In the genomic region with DNA sequence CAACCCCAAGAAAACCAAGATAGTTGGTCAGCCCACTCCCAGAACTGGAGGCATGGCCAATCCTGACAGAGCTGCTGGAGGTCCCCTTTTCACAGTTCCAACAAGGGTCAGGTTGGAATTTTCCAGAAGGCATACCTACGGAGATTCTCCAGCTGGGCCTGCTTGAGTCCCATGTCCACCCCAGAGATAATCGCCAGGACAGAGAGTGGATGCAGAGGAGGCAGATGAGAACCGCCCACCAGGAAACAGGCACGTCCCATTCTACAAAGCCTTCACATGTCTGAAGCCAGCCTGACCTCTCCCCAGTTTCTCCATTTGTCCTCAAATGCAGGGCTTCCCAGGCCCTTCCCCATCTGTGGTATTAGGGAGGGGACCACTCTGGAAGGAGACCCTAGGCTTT, we compare ENCODE assay signal across 10 cellular contexts. TPM values are rescaled to one million over a fixed set of nuclear protein-coding genes. Genes with fewer than 3 reads are reported as not detected.
A peak's percentile ranks its signal among the peaks of the same experiment; 100 is the strongest.
DNase-seq lines count a peak whose midpoint lies in the region; ATAC-seq, FAIRE-seq and TF ChIP-seq lines count a peak whose summit lies in the region.
"Had no signal": no experiment of that assay in that cellular context is flagged by ENCODE, and none has a peak within 500 bp of the region (broad histone marks: within the 10 kb centered on the region; RNA-seq: fewer than 3 reads in every experiment).

No MANE protein-coding gene starts in this region.

- H3K27me3 Mint-ChIP-seq in CD14-positive monocyte (ENCODE audit: low read depth in 3 of 3): peaks cover 0 to 7% (median 1%) of the 10 kb centered on the region in 3 donors
- no peaks in the 10 kb centered on the region for H3K27me3 Mint-ChIP-seq in natural killer cell (ENCODE audit: low read depth in 2 of 2)

- peak overlapping the region; percentile 91 for H3K27ac ChIP-seq in KOPT-K1 (ENCODE audit: low read depth, low read length, poor library complexity, severe bottlenecking)
- H3K27ac ChIP-seq in K562 (ENCODE audit: extremely low read depth, low read depth, low read length): no peak overlapping the region; the same call in 2 of the 3 replicates
- H3K27ac ChIP-seq: prostate gland had no signal

- H3K79me2 ChIP-seq in K562 (ENCODE audit: control insufficient read depth, insufficient read depth, low read length): no peaks in the 10 kb centered on the region

- intact Hi-C loops in CD14-positive monocyte (cut with micrococcal nuclease): no loop called here
- intact Hi-C loops in K562 (cut with micrococcal nuclease): no loop called here
- intact Hi-C loops in natural killer cell (cut with micrococcal nuclease): loop anchor here (5.0 kb wide), 1 partner anchor 47 kb away; a partner anchor contains a TSS

- no peak for FAIRE-seq in K562 (lab: Jason Lieb, UNC)

- TF ChIP-seq CTCF in CD14-positive monocyte (IDR thresholded peaks at IDR 0.05) (no peak), K562 (IDR thresholded peaks at IDR 0.05 in 2 of 3, conservative IDR thresholded peaks at IDR 0.05 in 1 of 3; ENCODE audit: insufficient read depth in 2 of 3, low read depth in 1 of 3, low read length in 3 of 3) (no peak), natural killer cell (IDR thresholded peaks at IDR 0.05) (no peak)

- H4K20me1 ChIP-seq in K562 (replicated peaks; ENCODE audit: control insufficient read depth, insufficient read depth, low read length): no peaks in the 10 kb centered on the region

- H3K9me3 ChIP-seq in KOPT-K1 (ENCODE audit: insufficient read depth, low read length, poor library complexity, severe bottlenecking): no peaks in the 10 kb centered on the region
- H3K9me3 ChIP-seq in K562 (replicated peaks; ENCODE audit: control insufficient read depth, insufficient read depth, low read depth, low read length): no peaks in the 10 kb centered on the region
- H3K9me3 ChIP-seq: prostate gland had no signal

- CTCF ChIA-PET in K562 (lab: Yijun Ruan, JAX; ENCODE audit: low intra/inter-chr PET ratio): no interaction called here

- peaks cover 0 to 6% of the 10 kb centered on the region in 2 experiments; a peak in 2 of 5 replicates for H3K27me3 ChIP-seq in K562 (ENCODE audit: control insufficient read depth in 2 of 2, insufficient read depth in 2 of 2, low read length in 2 of 2)

- peak overlapping the region; percentile 21 for H3K4me2 ChIP-seq in K562 (ENCODE audit: insufficient read depth, low read length)

- POLR2A ChIA-PET in K562 (lab: Yijun Ruan, JAX): interaction anchor here (0.9 to 1.6 kb wide), 5 partner anchors 9 to 211 kb away, joined by 3 to 8 read pairs (median 4); a partner anchor contains a TSS

- H3K9me1 ChIP-seq in K562 (ENCODE audit: control insufficient read depth, insufficient read depth, low read length): no peaks in the 10 kb centered on the region

- TF ChIP-seq RAD21 in K562 (CRISPR knock-in tag; conservative IDR thresholded peaks at IDR 0.05 in 1 of 2, IDR thresholded peaks at IDR 0.05 in 1 of 2): no peak

- WGBS in K562 (ENCODE audit: insufficient coverage, low coverage, missing lambda C conversion rate): 17% methylated on average over 4 of the region's 4 CpGs

- H3K9ac ChIP-seq in K562 (ENCODE audit: insufficient read depth in 1 of 2, low read depth in 2 of 2, low read length in 2 of 2): peak overlapping the region in 1 of 2 experiments; percentile 70; a peak in 2 of 4 replicates

- peak overlapping the region in 3 of 7 donors; percentile 33 to 75 (median 58) for H3K27ac Mint-ChIP-seq in CD14-positive monocyte
- peak overlapping the region; percentile 92 to 95 for H3K27ac Mint-ChIP-seq in natural killer cell

- no peak for TF ChIP-seq POLR2A in K562 (conservative IDR thresholded peaks at IDR 0.05)

- H3K36me3 Mint-ChIP-seq in CD14-positive monocyte: peaks cover 0 to 4% of the 10 kb centered on the region in 2 donors
- H3K36me3 Mint-ChIP-seq in natural killer cell: no peaks in the 10 kb centered on the region

- no TSS peak for BruUV-seq in K562 (replicated peaks; lab: Mats Ljungman, UMichigan)

- peaks cover 8 to 15% of the 10 kb centered on the region in 2 experiments; a peak in 4 of 5 replicates for H3K4me1 ChIP-seq in K562 (replicated peaks in 1 of 2; ENCODE audit: control insufficient read depth in 2 of 2, insufficient read depth in 2 of 2, low read length in 2 of 2)

- ATAC-seq in K562: peak; percentile 78
- no peak for ATAC-seq in natural killer cell
- ATAC-seq in HG02623 (IDR thresholded peaks at IDR 0.05; ENCODE audit: unreplicated experiment): no peak

- TF ChIP-seq EP300 in K562 (IDR thresholded peaks at IDR 0.05; ENCODE audit: low read length): no peak

- in situ Hi-C loops in K562 (cut with MboI): no loop called here

- H2AFZ ChIP-seq in K562 (ENCODE audit: low read depth, low read length): peak overlapping the region; percentile 94

- H3K4me3 ChIP-seq in K562: no peak overlapping the region
- H3K4me3 ChIP-seq: prostate gland had no signal

- peaks cover 83% of the 10 kb centered on the region for H3K4me1 Mint-ChIP-seq in CD14-positive monocyte
- peaks cover 60 to 72% of the 10 kb centered on the region in 2 donors for H3K4me1 Mint-ChIP-seq in natural killer cell

- DNase-seq in CD14-positive monocyte (ENCODE audit: low spot score) (no peak), K562 (ENCODE audit: extremely low read depth in 1 of 4, low spot score in 3 of 4) (peak in 2 of 4 experiments; percentile 50 to 56), natural killer cell (no peak), NCI-H1417 treated with DMSO at 0.1 percent for 48 hours (lab: John Stamatoyannopoulos, UW) (no peak), NCI-H2227 (lab: John Stamatoyannopoulos, UW; ENCODE audit: unreplicated experiment) (no peak)
- DNase-seq in stimulated activated CD4-positive, alpha-beta T cell treated with anti-CD3 and anti-CD28 coated beads, Interleukin-2, amount 100 ng/mL, for 48 hours: no peak
- DNase-seq: DMS53 had no signal

- H3K4me3 Mint-ChIP-seq in CD14-positive monocyte (peak overlapping the region; percentile 13 to 27), natural killer cell (peak overlapping the region; percentile 73)

- H3K36me3 ChIP-seq in KOPT-K1 (ENCODE audit: insufficient read depth, low read length): no peaks in the 10 kb centered on the region
- no peaks in the 10 kb centered on the region for H3K36me3 ChIP-seq in K562 (ENCODE audit: control insufficient read depth, insufficient read depth, low read length)
- H3K36me3 ChIP-seq: prostate gland had no signal

- H3K9me3 Mint-ChIP-seq in CD14-positive monocyte: no peaks in the 10 kb centered on the region
- H3K9me3 Mint-ChIP-seq in natural killer cell: no peaks in the 10 kb centered on the region

TF ChIP-seq in K562, 482 proteins besides CTCF, POLR2A, EP300 and RAD21 (continues in another document):
- TF ChIP-seq JUNB (CRISPR knock-in tag; conservative IDR thresholded peaks at IDR 0.05) (no peak), KLF1 (tag; IDR thresholded peaks at IDR 0.05) (no peak), MCM5 (IDR thresholded peaks at IDR 0.05; ENCODE audit: low read depth) (no peak), RAD51 (IDR thresholded peaks at IDR 0.05; ENCODE audit: borderline replicate concordance, low read depth) (no peak), NUFIP1 (IDR thresholded peaks at IDR 0.05; ENCODE audit: partially characterized antibody) (no peak), SPI1 (IDR thresholded peaks at IDR 0.05; ENCODE audit: borderline replicate concordance, low read depth, low read length) (no peak)
- TF ChIP-seq, protein P1, sequence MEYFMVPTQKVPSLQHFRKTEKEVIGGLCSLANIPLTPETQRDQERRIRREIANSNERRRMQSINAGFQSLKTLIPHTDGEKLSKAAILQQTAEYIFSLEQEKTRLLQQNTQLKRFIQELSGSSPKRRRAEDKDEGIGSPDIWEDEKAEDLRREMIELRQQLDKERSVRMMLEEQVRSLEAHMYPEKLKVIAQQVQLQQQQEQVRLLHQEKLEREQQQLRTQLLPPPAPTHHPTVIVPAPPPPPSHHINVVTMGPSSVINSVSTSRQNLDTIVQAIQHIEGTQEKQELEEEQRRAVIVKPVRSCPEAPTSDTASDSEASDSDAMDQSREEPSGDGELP (CRISPR knock-in tag; IDR thresholded peaks at IDR 0.05; ENCODE audit: borderline replicate concordance): peak; percentile 39; the same call in 1 of the 2 replicates
- TF ChIP-seq, protein P2, sequence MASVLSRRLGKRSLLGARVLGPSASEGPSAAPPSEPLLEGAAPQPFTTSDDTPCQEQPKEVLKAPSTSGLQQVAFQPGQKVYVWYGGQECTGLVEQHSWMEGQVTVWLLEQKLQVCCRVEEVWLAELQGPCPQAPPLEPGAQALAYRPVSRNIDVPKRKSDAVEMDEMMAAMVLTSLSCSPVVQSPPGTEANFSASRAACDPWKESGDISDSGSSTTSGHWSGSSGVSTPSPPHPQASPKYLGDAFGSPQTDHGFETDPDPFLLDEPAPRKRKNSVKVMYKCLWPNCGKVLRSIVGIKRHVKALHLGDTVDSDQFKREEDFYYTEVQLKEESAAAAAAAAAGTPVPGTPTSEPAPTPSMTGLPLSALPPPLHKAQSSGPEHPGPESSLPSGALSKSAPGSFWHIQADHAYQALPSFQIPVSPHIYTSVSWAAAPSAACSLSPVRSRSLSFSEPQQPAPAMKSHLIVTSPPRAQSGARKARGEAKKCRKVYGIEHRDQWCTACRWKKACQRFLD (CRISPR knock-in tag; IDR thresholded peaks at IDR 0.05): no peak

RNA-seq across cellular contexts. Expression of a gene that starts 47.4 kb away (rescaled TPM):
- polyA plus RNA-seq in CD14-positive monocyte (1 to 10 TPM; 2.2 to 4.5 TPM), K562 (2011; rRNA removed) (13.3 and 14.8 TPM in 2 replicates), K562 (2014; fragmentation: Illumina TruSeq; extraction: Trizol) (15.9 and 16.4 TPM in 2 replicates), K562 (2014; fragmentation: Nextera tagmentation; extraction: Ambion mirVana) (1 to 10 TPM; 3.8 to 5.0 TPM), K562 (2014; rRNA removed) (9.1 and 11.3 TPM in 2 replicates)
- 14.0 and 35.3 TPM in 2 replicates for total RNA-seq in K562 (2011; cell fraction: chromatin; rRNA removed; ENCODE audit: low replicate concordance)
- total RNA-seq in K562 (2011; cell fraction: nucleolus; rRNA removed): 6.8 and 8.8 TPM in 2 replicates
- total RNA-seq in K562 (2011; cell fraction: nucleoplasm; rRNA removed): 12.4 and 15.6 TPM in 2 replicates
- total RNA-seq in K562 (2014; rRNA removed) (11.6 and 13.0 TPM in 2 replicates), K562 (2014; rRNA removed; fragmentation: Illumina TruSeq; extraction: Trizol) (20.5 and 22.1 TPM in 2 replicates), K562 (2015; rRNA removed; fragmentation: Illumina TruSeq; extraction: Trizol) (22.0 and 23.1 TPM in 2 replicates), K562 (2021) (15.2 and 15.7 TPM in 2 replicates), natural killer cell (10 to 100 TPM; 43.8 to 54.5 (median 46.5) TPM)
- polyA plus RNA-seq in K562 (2011; cell fraction: cytosol; rRNA removed): 3.4 and 7.1 TPM in 2 replicates
- polyA plus RNA-seq in K562 (2011; cell fraction: nucleus; rRNA removed): 11.5 and 13.8 TPM in 2 replicates
- 8.8 and 9.6 TPM in 2 replicates for polyA plus RNA-seq in K562 (2012)
- polyA minus RNA-seq in K562 (2011; rRNA and poly(A)+ RNA removed): 31.6 and 34.3 TPM in 2 replicates
- 7.8 and 10.6 TPM in 2 replicates for polyA minus RNA-seq in K562 (2011; cell fraction: cytosol; rRNA and poly(A)+ RNA removed)
- 5.8 and 19.7 TPM in 2 replicates for polyA minus RNA-seq in K562 (2011; cell fraction: nucleus; rRNA and poly(A)+ RNA removed)
